Comparison of ENCODE assay signal across 1 cellular context in the genomic region with DNA sequence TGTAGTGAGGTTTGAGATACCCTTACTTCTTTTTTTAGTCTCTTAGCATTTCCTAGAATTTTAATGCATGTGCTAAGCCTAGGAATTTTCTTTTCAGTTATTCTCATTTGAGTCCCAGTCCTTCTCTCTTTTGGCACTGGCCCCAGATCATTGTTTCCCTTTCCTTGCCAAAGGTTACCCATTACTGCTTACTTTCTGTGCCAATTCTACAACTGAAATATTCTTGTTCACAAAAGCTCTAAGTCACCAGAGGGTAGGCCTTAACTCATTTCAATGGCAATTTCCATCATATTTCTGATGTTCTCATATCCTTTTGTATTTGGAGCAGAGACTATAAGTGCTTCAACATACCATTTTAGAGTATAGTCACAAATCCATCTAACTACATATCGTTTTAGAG.
TF ChIP-seq lines count a peak whose summit lies in the region.

No MANE protein-coding gene starts in this region.

TF ChIP-seq in WTC11, 78 proteins besides CTCF, POLR2A, EP300 and RAD21 (continued from another document):
- TF ChIP-seq, protein P1, sequence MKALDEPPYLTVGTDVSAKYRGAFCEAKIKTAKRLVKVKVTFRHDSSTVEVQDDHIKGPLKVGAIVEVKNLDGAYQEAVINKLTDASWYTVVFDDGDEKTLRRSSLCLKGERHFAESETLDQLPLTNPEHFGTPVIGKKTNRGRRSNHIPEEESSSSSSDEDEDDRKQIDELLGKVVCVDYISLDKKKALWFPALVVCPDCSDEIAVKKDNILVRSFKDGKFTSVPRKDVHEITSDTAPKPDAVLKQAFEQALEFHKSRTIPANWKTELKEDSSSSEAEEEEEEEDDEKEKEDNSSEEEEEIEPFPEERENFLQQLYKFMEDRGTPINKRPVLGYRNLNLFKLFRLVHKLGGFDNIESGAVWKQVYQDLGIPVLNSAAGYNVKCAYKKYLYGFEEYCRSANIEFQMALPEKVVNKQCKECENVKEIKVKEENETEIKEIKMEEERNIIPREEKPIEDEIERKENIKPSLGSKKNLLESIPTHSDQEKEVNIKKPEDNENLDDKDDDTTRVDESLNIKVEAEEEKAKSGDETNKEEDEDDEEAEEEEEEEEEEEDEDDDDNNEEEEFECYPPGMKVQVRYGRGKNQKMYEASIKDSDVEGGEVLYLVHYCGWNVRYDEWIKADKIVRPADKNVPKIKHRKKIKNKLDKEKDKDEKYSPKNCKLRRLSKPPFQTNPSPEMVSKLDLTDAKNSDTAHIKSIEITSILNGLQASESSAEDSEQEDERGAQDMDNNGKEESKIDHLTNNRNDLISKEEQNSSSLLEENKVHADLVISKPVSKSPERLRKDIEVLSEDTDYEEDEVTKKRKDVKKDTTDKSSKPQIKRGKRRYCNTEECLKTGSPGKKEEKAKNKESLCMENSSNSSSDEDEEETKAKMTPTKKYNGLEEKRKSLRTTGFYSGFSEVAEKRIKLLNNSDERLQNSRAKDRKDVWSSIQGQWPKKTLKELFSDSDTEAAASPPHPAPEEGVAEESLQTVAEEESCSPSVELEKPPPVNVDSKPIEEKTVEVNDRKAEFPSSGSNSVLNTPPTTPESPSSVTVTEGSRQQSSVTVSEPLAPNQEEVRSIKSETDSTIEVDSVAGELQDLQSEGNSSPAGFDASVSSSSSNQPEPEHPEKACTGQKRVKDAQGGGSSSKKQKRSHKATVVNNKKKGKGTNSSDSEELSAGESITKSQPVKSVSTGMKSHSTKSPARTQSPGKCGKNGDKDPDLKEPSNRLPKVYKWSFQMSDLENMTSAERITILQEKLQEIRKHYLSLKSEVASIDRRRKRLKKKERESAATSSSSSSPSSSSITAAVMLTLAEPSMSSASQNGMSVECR (CRISPR knock-in tag; IDR thresholded peaks at IDR 0.05; ENCODE audit: borderline replicate concordance), result no peak
- TF ChIP-seq, protein P2, sequence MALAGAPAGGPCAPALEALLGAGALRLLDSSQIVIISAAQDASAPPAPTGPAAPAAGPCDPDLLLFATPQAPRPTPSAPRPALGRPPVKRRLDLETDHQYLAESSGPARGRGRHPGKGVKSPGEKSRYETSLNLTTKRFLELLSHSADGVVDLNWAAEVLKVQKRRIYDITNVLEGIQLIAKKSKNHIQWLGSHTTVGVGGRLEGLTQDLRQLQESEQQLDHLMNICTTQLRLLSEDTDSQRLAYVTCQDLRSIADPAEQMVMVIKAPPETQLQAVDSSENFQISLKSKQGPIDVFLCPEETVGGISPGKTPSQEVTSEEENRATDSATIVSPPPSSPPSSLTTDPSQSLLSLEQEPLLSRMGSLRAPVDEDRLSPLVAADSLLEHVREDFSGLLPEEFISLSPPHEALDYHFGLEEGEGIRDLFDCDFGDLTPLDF (CRISPR knock-in tag; IDR thresholded peaks at IDR 0.05), result no peak
- TF ChIP-seq, protein P3, sequence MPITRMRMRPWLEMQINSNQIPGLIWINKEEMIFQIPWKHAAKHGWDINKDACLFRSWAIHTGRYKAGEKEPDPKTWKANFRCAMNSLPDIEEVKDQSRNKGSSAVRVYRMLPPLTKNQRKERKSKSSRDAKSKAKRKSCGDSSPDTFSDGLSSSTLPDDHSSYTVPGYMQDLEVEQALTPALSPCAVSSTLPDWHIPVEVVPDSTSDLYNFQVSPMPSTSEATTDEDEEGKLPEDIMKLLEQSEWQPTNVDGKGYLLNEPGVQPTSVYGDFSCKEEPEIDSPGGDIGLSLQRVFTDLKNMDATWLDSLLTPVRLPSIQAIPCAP (CRISPR knock-in tag; IDR thresholded peaks at IDR 0.05), result no peak
- TF ChIP-seq, protein P4, sequence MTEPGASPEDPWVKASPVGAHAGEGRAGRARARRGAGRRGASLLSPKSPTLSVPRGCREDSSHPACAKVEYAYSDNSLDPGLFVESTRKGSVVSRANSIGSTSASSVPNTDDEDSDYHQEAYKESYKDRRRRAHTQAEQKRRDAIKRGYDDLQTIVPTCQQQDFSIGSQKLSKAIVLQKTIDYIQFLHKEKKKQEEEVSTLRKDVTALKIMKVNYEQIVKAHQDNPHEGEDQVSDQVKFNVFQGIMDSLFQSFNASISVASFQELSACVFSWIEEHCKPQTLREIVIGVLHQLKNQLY (CRISPR knock-in tag; IDR thresholded peaks at IDR 0.05), result no peak
- no peak for TF ChIP-seq FOXK1 (CRISPR knock-in tag; IDR thresholded peaks at IDR 0.05)
TF ChIP-seq in WTC11: peak in this region for 0.
